ENCODE assay signal across 15 cellular contexts in genomic region chr3:186452517-186452916, GRCh38.
A peak's percentile ranks its signal among the peaks of the same experiment; 100 is the strongest.
DNase-seq lines count a peak whose midpoint lies in the region; ATAC-seq and TF ChIP-seq lines count a peak whose summit lies in the region.
"Had no signal": no experiment of that assay in that cellular context is flagged by ENCODE, and none has a peak within 500 bp of the region (broad histone marks: within the 10 kb centered on the region; RNA-seq: fewer than 3 reads in every experiment).

No MANE protein-coding gene starts in this region.

- no peaks in the 10 kb centered on the region for H3K36me3 Mint-ChIP-seq in GM23338 (ENCODE audit: low read depth)
- H3K36me3 Mint-ChIP-seq: mesothelial cell of epicardium had no signal

- H3K4me3 ChIP-seq in GM23338 = no peak overlapping the region
- H3K4me3 ChIP-seq: heart right ventricle, upper lobe of left lung had no signal

- ATAC-seq in GM23338 = no peak
- no peak for ATAC-seq in HG02798 (IDR thresholded peaks at IDR 0.05; ENCODE audit: poor library complexity, unreplicated experiment)
- no peak for ATAC-seq in GM18505 (IDR thresholded peaks at IDR 0.05; ENCODE audit: unreplicated experiment)
- ATAC-seq: activated T-cell treated with anti-CD3 and anti-CD28 coated beads, Interleukin-2, amount 50 U/mL, for 4 hours had no signal

- no peaks in the 10 kb centered on the region for H3F3A ChIP-seq in GM23338 (replicated peaks; ENCODE audit: low read depth)

- no peak overlapping the region for H3K4me3 Mint-ChIP-seq in GM23338
- H3K4me3 Mint-ChIP-seq: activated T-cell treated with anti-CD3 and anti-CD28 coated beads, Interleukin-2, amount 50 U/mL, for 4 hours; mesothelial cell of epicardium had no signal

- H3K79me2 ChIP-seq in GM23338 (replicated peaks; ENCODE audit: insufficient read depth) = no peaks in the 10 kb centered on the region

- no peak overlapping the region for H3K27ac ChIP-seq in GM23338 (ENCODE audit: low read depth)
- H3K27ac ChIP-seq: heart right ventricle, upper lobe of left lung had no signal

- peaks cover 18% of the 10 kb centered on the region for H3K4me1 Mint-ChIP-seq in GM23338
- H3K4me1 Mint-ChIP-seq: mesothelial cell of epicardium had no signal

- H3K27me3 ChIP-seq in GM23338 (ENCODE audit: insufficient read depth) = no peaks in the 10 kb centered on the region
- H3K27me3 ChIP-seq: heart right ventricle, upper lobe of left lung had no signal

- H2AFZ ChIP-seq in GM23338 = 0 out of 2 replicates have a peak overlapping the region, but pooled peaks have one; percentile 59

- 0 out of 2 replicates have a peak, but pooled peaks cover 8% of the 10 kb centered on the region for H3K9me2 ChIP-seq in GM23338 (ENCODE audit: insufficient read depth)

- DNase-seq in GM23338 (ENCODE audit: low spot score) = no peak
- DNase-seq in RKO (ENCODE audit: low spot score) = peak; percentile 23
- peak; percentile 36 for DNase-seq in fibroblast of peridontal ligament (ENCODE audit: extremely low read depth)
- peak; percentile 23 for DNase-seq in smooth muscle cell of the brain vasculature (ENCODE audit: low read depth, low spot score)
- DNase-seq in C1 segment of cervical spinal cord (lab: John Stamatoyannopoulos, UW) = no peak
- DNase-seq: activated T-cell treated with anti-CD3 and anti-CD28 coated beads, Interleukin-2, amount 50 U/mL, for 4 hours; caudate nucleus; heart right ventricle; NCI-H2081; OCI-M1; retina; upper lobe of left lung had no signal

- H3K9me3 Mint-ChIP-seq in GM23338 = no peaks in the 10 kb centered on the region
- H3K9me3 Mint-ChIP-seq: activated T-cell treated with anti-CD3 and anti-CD28 coated beads, Interleukin-2, amount 50 U/mL, for 4 hours; mesothelial cell of epicardium had no signal

- H4K20me1 ChIP-seq in GM23338 (replicated peaks; ENCODE audit: insufficient read depth) = no peaks in the 10 kb centered on the region

- no peak for TF ChIP-seq POLR2A in GM18505 (IDR thresholded peaks at IDR 0.05; ENCODE audit: borderline replicate concordance, extremely low read depth, insufficient read depth, insufficient read length)

- no peak for TF ChIP-seq CTCF in GM23338 (conservative IDR thresholded peaks at IDR 0.05; ENCODE audit: low read depth in 2 of 2)

- no peaks in the 10 kb centered on the region for H3K36me3 ChIP-seq in GM23338 (ENCODE audit: insufficient read depth)
- H3K36me3 ChIP-seq: heart right ventricle, upper lobe of left lung had no signal

- no peaks in the 10 kb centered on the region for H3K4me1 ChIP-seq in GM23338 (ENCODE audit: insufficient read depth)
- H3K4me1 ChIP-seq: heart right ventricle, upper lobe of left lung had no signal

- peaks cover 5% of the 10 kb centered on the region for H3K27me3 Mint-ChIP-seq in GM23338 (ENCODE audit: insufficient read depth, low read depth, poor library complexity)

- no peak overlapping the region for H3K4me2 ChIP-seq in GM23338

- H3K27ac Mint-ChIP-seq in GM23338 = no peak overlapping the region
- H3K27ac Mint-ChIP-seq: mesothelial cell of epicardium had no signal

TF ChIP-seq in GM23338, 12 proteins besides CTCF, POLR2A, EP300 and RAD21:
- TF ChIP-seq NANOG (IDR thresholded peaks at IDR 0.05; ENCODE audit: borderline replicate concordance) (no peak), REST (IDR thresholded peaks at IDR 0.05; ENCODE audit: unreplicated experiment) (no peak), CREB1 (CRISPR knock-in tag; IDR thresholded peaks at IDR 0.05; ENCODE audit: low read depth) (no peak), ZNF331 (CRISPR knock-in tag; IDR thresholded peaks at IDR 0.05; ENCODE audit: low read depth) (no peak)
TF ChIP-seq in GM23338: peak in this region for 0.

Comparison
In these comparisons a context has a peak if more than half of its experiments do, and no peak if none do; other contexts are left out.
1. DNase-seq: peak in RKO (single experiment), fibroblast of peridontal ligament (single experiment) and smooth muscle cell of the brain vasculature (single experiment); none in GM23338 (single experiment) and C1 segment of cervical spinal cord (0 of 14).